Comparison of ENCODE assay signal across 31 cellular contexts in the genomic region with DNA sequence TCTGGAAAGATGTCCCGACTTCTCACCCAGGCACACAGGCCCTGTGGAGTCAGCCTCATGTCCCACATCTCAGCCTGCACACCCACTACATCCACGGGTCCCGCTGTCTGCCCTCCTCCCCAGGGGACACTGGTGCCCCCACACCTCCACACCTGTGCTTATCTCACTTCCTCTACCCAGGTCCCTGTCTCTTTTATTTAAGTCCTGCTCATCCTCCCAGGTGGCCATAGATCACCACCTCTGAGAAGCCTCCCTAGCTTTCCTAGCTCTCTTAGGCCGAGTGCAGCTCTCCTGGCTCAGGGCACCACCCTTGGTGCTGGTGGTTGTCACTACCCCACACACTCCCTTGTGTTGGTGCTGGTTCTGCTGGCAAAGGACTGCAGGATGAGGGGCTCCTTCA.
"Had no signal": no experiment of that assay in that cellular context is flagged by ENCODE, and none has a peak within 500 bp of the region (broad histone marks: within the 10 kb centered on the region; RNA-seq: fewer than 3 reads in every experiment).

No MANE protein-coding gene starts in this region.

- H3K27ac ChIP-seq: adrenal gland, body of pancreas, esophagus squamous epithelium, gastroesophageal sphincter had no signal

- H3K9me3 ChIP-seq: adrenal gland, body of pancreas, esophagus squamous epithelium, gastroesophageal sphincter had no signal

- H3K36me3 ChIP-seq: adrenal gland, esophagus squamous epithelium, gastroesophageal sphincter had no signal

- H3K4me3 Mint-ChIP-seq: activated CD4-positive, alpha-beta memory T cell treated with anti-CD3 and anti-CD28 coated beads for 36 hours; activated CD4-positive, alpha-beta T cell treated with anti-CD3 and anti-CD28 coated beads for 36 hours; activated CD4-positive, alpha-beta T cell treated with anti-CD3 and anti-CD28 coated beads, Interleukin-2, amount 10 ng/mL, durations not matched to agents 24 days and 14 days; activated CD8-positive, alpha-beta memory T cell treated with anti-CD3 and anti-CD28 coated beads, Interleukin-2, amount 10 ng/mL, durations not matched to agents 7 days and 5 days; activated CD8-positive, alpha-beta T cell treated with anti-CD3 and anti-CD28 coated beads, Interleukin-2, amount 10 ng/mL, durations not matched to agents 7 days and 5 days; activated naive CD4-positive, alpha-beta T cell treated with anti-CD3 and anti-CD28 coated beads for 36 hours; activated naive CD4-positive, alpha-beta T cell treated with anti-CD3 and anti-CD28 coated beads, Interleukin-2, amount 50 U/mL, for 24 hours; activated naive CD8-positive, alpha-beta T cell treated with anti-CD3 and anti-CD28 coated beads for 36 hours; activated naive CD8-positive, alpha-beta T cell treated with anti-CD3 and anti-CD28 coated beads, Interleukin-2, amount 50 U/mL, for 24 hours; activated T-helper 1 cell treated with anti-CD3 and anti-CD28 coated beads, Interleukin-12 subunit alpha, Interleukin-12 subunit beta, Interleukin-2, Interleukin-4 antibody, amounts not matched to agents 30 ng/mL and 10 ng/mL and 1 ng/mL, durations not matched to agents 14 hours and 24 hours and 36 hours; effector memory CD8-positive, alpha-beta T cell; T-helper 17 cell had no signal

- H3K4me1 Mint-ChIP-seq: activated CD4-positive, alpha-beta T cell treated with anti-CD3 and anti-CD28 coated beads for 36 hours; activated CD4-positive, alpha-beta T cell treated with anti-CD3 and anti-CD28 coated beads, Interleukin-2, amount 10 ng/mL, durations not matched to agents 24 days and 14 days; activated CD8-positive, alpha-beta memory T cell treated with anti-CD3 and anti-CD28 coated beads, Interleukin-2, amount 10 ng/mL, durations not matched to agents 7 days and 5 days; activated naive CD4-positive, alpha-beta T cell treated with anti-CD3 and anti-CD28 coated beads, Interleukin-2, amount 50 U/mL, for 24 hours; activated naive CD8-positive, alpha-beta T cell treated with anti-CD3 and anti-CD28 coated beads for 36 hours; activated naive CD8-positive, alpha-beta T cell treated with anti-CD3 and anti-CD28 coated beads, Interleukin-2, amount 50 U/mL, for 24 hours; T-helper 17 cell had no signal

- H3K4me1 ChIP-seq: adrenal gland, body of pancreas, gastroesophageal sphincter had no signal

- H3K36me3 Mint-ChIP-seq: activated CD4-positive, alpha-beta memory T cell treated with anti-CD3 and anti-CD28 coated beads for 36 hours; activated CD8-positive, alpha-beta memory T cell treated with anti-CD3 and anti-CD28 coated beads, Interleukin-2, amount 10 ng/mL, durations not matched to agents 7 days and 5 days; activated naive CD4-positive, alpha-beta T cell treated with anti-CD3 and anti-CD28 coated beads, Interleukin-2, amount 50 U/mL, for 24 hours; activated naive CD8-positive, alpha-beta T cell treated with anti-CD3 and anti-CD28 coated beads for 36 hours had no signal

- H3K9me3 Mint-ChIP-seq: activated CD4-positive, alpha-beta memory T cell treated with anti-CD3 and anti-CD28 coated beads for 36 hours; activated CD4-positive, alpha-beta T cell treated with anti-CD3 and anti-CD28 coated beads, Interleukin-2, amount 10 ng/mL, durations not matched to agents 24 days and 14 days; activated naive CD4-positive, alpha-beta T cell treated with anti-CD3 and anti-CD28 coated beads, Interleukin-2, amount 50 U/mL, for 24 hours; activated naive CD8-positive, alpha-beta T cell treated with anti-CD3 and anti-CD28 coated beads for 36 hours; activated naive CD8-positive, alpha-beta T cell treated with anti-CD3 and anti-CD28 coated beads, Interleukin-2, amount 50 U/mL, for 24 hours; activated T-helper 1 cell treated with anti-CD3 and anti-CD28 coated beads, Interleukin-12 subunit alpha, Interleukin-12 subunit beta, Interleukin-2, Interleukin-4 antibody, amounts not matched to agents 30 ng/mL and 10 ng/mL and 1 ng/mL, durations not matched to agents 14 hours and 24 hours and 36 hours; activated T-helper 2 cell treated with anti-CD3 and anti-CD28 coated beads, Interferon-gamma antibody, Interleukin-2, Interleukin-4, amounts not matched to agents 10 μg/mL and 5 μg/mL and 100 μg/mL, durations not matched to agents 14 hours and 24 hours and 36 hours; effector memory CD8-positive, alpha-beta T cell had no signal

- DNase-seq: activated CD4-positive, alpha-beta memory T cell treated with anti-CD3 and anti-CD28 coated beads for 36 hours; activated CD4-positive, alpha-beta T cell treated with anti-CD3 and anti-CD28 coated beads for 36 hours; activated CD4-positive, alpha-beta T cell treated with anti-CD3 and anti-CD28 coated beads, Interleukin-2, amount 10 ng/mL, durations not matched to agents 24 days and 14 days; activated CD4-positive, CD25-positive, alpha-beta regulatory T cell; activated CD4-positive, CD25-positive, alpha-beta regulatory T cell treated with anti-CD3 and anti-CD28 coated beads, Interleukin-2, amount 50 U/mL, for 72 hours; activated CD8-positive, alpha-beta memory T cell treated with anti-CD3 and anti-CD28 coated beads, Interleukin-2, amount 10 ng/mL, durations not matched to agents 7 days and 5 days; activated CD8-positive, alpha-beta memory T cell treated with anti-CD3 and anti-CD28 coated beads, Interleukin-2, amount 50 U/mL, for 4 hours; activated CD8-positive, alpha-beta T cell treated with anti-CD3 and anti-CD28 coated beads, Interleukin-2, amount 10 ng/mL, durations not matched to agents 7 days and 5 days; activated naive CD4-positive, alpha-beta T cell treated with anti-CD3 and anti-CD28 coated beads for 36 hours; activated naive CD8-positive, alpha-beta T cell treated with anti-CD3 and anti-CD28 coated beads for 36 hours; activated naive CD8-positive, alpha-beta T cell treated with anti-CD3 and anti-CD28 coated beads, Interleukin-2, amount 50 U/mL, for 24 hours; activated T-cell treated with anti-CD3 and anti-CD28 coated beads, Interleukin-2, amount 50 U/mL, for 1 hour; adrenal gland; amygdala; aorta; body of pancreas; caudate nucleus; cortex of kidney; dermis blood vessel endothelial cell; effector CD4-positive, alpha-beta T cell; effector memory CD8-positive, alpha-beta T cell; erythroblast; esophagus squamous epithelium; foreskin melanocyte; head of caudate nucleus; T-helper 1 cell; T-helper 17 cell had no signal

- H3K27me3 ChIP-seq: adrenal gland, body of pancreas, esophagus squamous epithelium, gastroesophageal sphincter had no signal

- H3K27ac Mint-ChIP-seq: activated CD4-positive, alpha-beta memory T cell treated with anti-CD3 and anti-CD28 coated beads for 36 hours; activated CD4-positive, alpha-beta T cell treated with anti-CD3 and anti-CD28 coated beads for 36 hours; activated CD4-positive, alpha-beta T cell treated with anti-CD3 and anti-CD28 coated beads, Interleukin-2, amount 10 ng/mL, durations not matched to agents 24 days and 14 days; activated CD8-positive, alpha-beta memory T cell treated with anti-CD3 and anti-CD28 coated beads, Interleukin-2, amount 10 ng/mL, durations not matched to agents 7 days and 5 days; activated CD8-positive, alpha-beta T cell treated with anti-CD3 and anti-CD28 coated beads, Interleukin-2, amount 10 ng/mL, durations not matched to agents 7 days and 5 days; activated naive CD4-positive, alpha-beta T cell treated with anti-CD3 and anti-CD28 coated beads for 36 hours; activated naive CD4-positive, alpha-beta T cell treated with anti-CD3 and anti-CD28 coated beads, Interleukin-2, amount 50 U/mL, for 24 hours; activated naive CD8-positive, alpha-beta T cell treated with anti-CD3 and anti-CD28 coated beads for 36 hours; activated naive CD8-positive, alpha-beta T cell treated with anti-CD3 and anti-CD28 coated beads, Interleukin-2, amount 50 U/mL, for 24 hours; activated T-helper 1 cell treated with anti-CD3 and anti-CD28 coated beads, Interleukin-12 subunit alpha, Interleukin-12 subunit beta, Interleukin-2, Interleukin-4 antibody, amounts not matched to agents 30 ng/mL and 10 ng/mL and 1 ng/mL, durations not matched to agents 14 hours and 24 hours and 36 hours; activated T-helper 2 cell treated with anti-CD3 and anti-CD28 coated beads, Interferon-gamma antibody, Interleukin-2, Interleukin-4, amounts not matched to agents 10 μg/mL and 5 μg/mL and 100 μg/mL, durations not matched to agents 14 hours and 24 hours and 36 hours; effector memory CD8-positive, alpha-beta T cell; T-helper 17 cell had no signal

- ATAC-seq: activated CD4-positive, alpha-beta T cell treated with anti-CD3 and anti-CD28 coated beads for 36 hours; activated CD8-positive, alpha-beta memory T cell treated with anti-CD3 and anti-CD28 coated beads, Interleukin-2, amount 10 ng/mL, durations not matched to agents 7 days and 5 days; activated CD8-positive, alpha-beta T cell treated with anti-CD3 and anti-CD28 coated beads, Interleukin-2, amount 10 ng/mL, durations not matched to agents 7 days and 5 days; activated naive CD8-positive, alpha-beta T cell treated with anti-CD3 and anti-CD28 coated beads, Interleukin-2, amount 50 U/mL, for 24 hours; body of pancreas; effector memory CD8-positive, alpha-beta T cell; gastroesophageal sphincter; T-helper 17 cell had no signal

- H3K4me3 ChIP-seq: adrenal gland, body of pancreas, esophagus squamous epithelium, gastroesophageal sphincter had no signal
